ENCODE assay signal across 27 cellular contexts in the genomic region with DNA sequence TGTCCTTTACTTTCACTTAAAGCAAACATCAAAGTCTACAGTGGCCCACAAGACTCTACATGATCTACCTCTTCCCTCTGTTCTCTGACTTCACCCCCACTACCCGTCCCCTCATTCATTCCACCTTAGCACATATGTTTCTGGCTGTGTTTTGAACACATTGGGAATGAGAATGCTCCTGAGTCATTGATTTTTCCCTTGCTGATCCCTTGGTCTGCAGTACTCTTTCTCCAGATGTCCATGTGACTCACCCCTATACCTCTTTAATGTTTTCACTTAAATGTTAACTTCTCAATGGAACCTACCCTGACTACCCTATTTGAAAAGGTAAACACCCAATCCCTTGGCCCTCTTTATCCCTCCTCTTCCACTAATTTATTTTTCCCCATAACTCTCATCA. TPM values are rescaled to one million over a fixed set of nuclear protein-coding genes. Genes with fewer than 3 reads are reported as not detected.
DNase-seq lines count a peak whose midpoint lies in the region; ATAC-seq and TF ChIP-seq lines count a peak whose summit lies in the region.
"Had no signal": no experiment of that assay in that cellular context is flagged by ENCODE, and none has a peak within 500 bp of the region (broad histone marks: within the 10 kb centered on the region; RNA-seq: fewer than 3 reads in every experiment).

No MANE protein-coding gene starts in this region.

- H3K4me1 ChIP-seq in ascending aorta: peaks cover 6 to 26% of the 10 kb centered on the region in 2 donors
- peaks cover 9% of the 10 kb centered on the region for H3K4me1 ChIP-seq in foreskin keratinocyte
- H3K4me1 ChIP-seq in adrenal gland (replicated peaks in 1 of 2): no peaks in the 10 kb centered on the region
- H3K4me1 ChIP-seq: left ventricle myocardium inferior, parathyroid adenoma, right lobe of liver, upper lobe of right lung had no signal

- H3K27me3 ChIP-seq in ascending aorta (no peaks in the 10 kb centered on the region), foreskin keratinocyte (no peaks in the 10 kb centered on the region), H7 (ENCODE audit: control insufficient read depth, insufficient read depth, low read length) (no peaks in the 10 kb centered on the region), adrenal gland (no peaks in the 10 kb centered on the region)
- H3K27me3 ChIP-seq: right lobe of liver, upper lobe of right lung had no signal

- TF ChIP-seq CTCF in HFF-Myc (IDR thresholded peaks at IDR 0.05; ENCODE audit: low read depth, low read length, missing control alignments) (no peak), ascending aorta (IDR thresholded peaks at IDR 0.05) (no peak), foreskin keratinocyte (conservative IDR thresholded peaks at IDR 0.05) (no peak), adrenal gland (IDR thresholded peaks at IDR 0.05) (no peak)

- H3K36me3 ChIP-seq in ascending aorta (no peaks in the 10 kb centered on the region), H7 (replicated peaks; ENCODE audit: control insufficient read depth, insufficient read depth, low read length) (no peaks in the 10 kb centered on the region), adrenal gland (replicated peaks in 1 of 2) (no peaks in the 10 kb centered on the region)
- H3K36me3 ChIP-seq: left ventricle myocardium inferior, right lobe of liver, upper lobe of right lung had no signal

- 80 to 91% (median 85%) methylated on average over 1 of the region's 1 CpG for WGBS in adrenal gland, 4 donors

- H3K4me3 ChIP-seq in HFF-Myc (replicated peaks; ENCODE audit: low read depth, low read length) (no peak overlapping the region), ascending aorta (no peak overlapping the region), H7 (ENCODE audit: insufficient read depth, low read depth, low read length) (no peak overlapping the region), adrenal gland (no peak overlapping the region)
- H3K4me3 ChIP-seq: left ventricle myocardium inferior, right lobe of liver, upper lobe of right lung had no signal

- peak; percentile 32 for DNase-seq in AG08395 (ENCODE audit: low spot score)
- peak; percentile 56 for DNase-seq in HFF-Myc (ENCODE audit: extremely low read depth, low read depth)
- DNase-seq in ascending aorta (ENCODE audit: low spot score in 2 of 2): no peak
- DNase-seq in foreskin keratinocyte: peak; percentile 75 to 90
- no peak for DNase-seq in islet precursor cell
- DNase-seq in H7: no peak
- no peak for DNase-seq in adrenal gland
- DNase-seq: activated CD4-positive, alpha-beta memory T cell treated with anti-CD3 and anti-CD28 coated beads, Interleukin-2, amount 10 ng/mL, durations not matched to agents 7 days and 5 days; activated naive CD4-positive, alpha-beta T cell treated with Interleukin-2 at 50 U/mL for 16 hours; aorta; cerebellar nuclear complex; erythroblast; GDM1; left ventricle myocardium inferior; midbrain; NCI-H1694; NCI-H2171 treated with DMSO at 0.1 percent for 48 hours; NCI-H526 treated with DMSO at 0.1 percent for 48 hours; right lobe of liver; stimulated activated CD4-positive, alpha-beta T cell treated with anti-CD3 and anti-CD28 coated beads, Interleukin-15, amount 100 ng/mL, for 24 hours; SW 1271; upper lobe of right lung had no signal

- H3K27ac ChIP-seq in ascending aorta (peak overlapping the region; percentile 83 to 85), foreskin keratinocyte (no peak overlapping the region), adrenal gland (no peak overlapping the region)
- H3K27ac ChIP-seq: KMS-11, left ventricle myocardium inferior, parathyroid adenoma, right lobe of liver, upper lobe of right lung had no signal

- TF ChIP-seq POLR2A in adrenal gland (IDR thresholded peaks at IDR 0.05): no peak

- intact Hi-C loops in ascending aorta (cut with DNase I): loop anchor here (10.0 kb wide), 1 partner anchor 52 kb away; no protein-coding TSS in a partner anchor
- intact Hi-C loops in adrenal gland (cut with DNase I): no loop called here

- H3K9me3 ChIP-seq in ascending aorta (no peaks in the 10 kb centered on the region), adrenal gland (replicated peaks in 1 of 3) (no peaks in the 10 kb centered on the region)
- H3K9me3 ChIP-seq: right lobe of liver, upper lobe of right lung had no signal

- ATAC-seq in foreskin keratinocyte (peak; percentile 98), GM18520 (IDR thresholded peaks at IDR 0.05; ENCODE audit: unreplicated experiment) (no peak)
- ATAC-seq: activated CD4-positive, CD25-positive, alpha-beta regulatory T cell treated with anti-CD3 and anti-CD28 coated beads, Interleukin-2, amount 50 U/mL, for 24 hours; right lobe of liver; upper lobe of right lung had no signal

RNA-seq across cellular contexts. Expression of a gene that starts 30.7 kb away (rescaled TPM):
- total RNA-seq in ascending aorta: 42.5 TPM
- total RNA-seq in foreskin keratinocyte: not detected in 2 replicates
- polyA plus RNA-seq in foreskin keratinocyte: not detected in 2 replicates
- 0.15 and 1.5 TPM in 2 replicates for total RNA-seq in H7 (2014; rRNA removed; shearing (Covaris generic))
- 1 to 10 TPM in 5 of 8 donors, under 1 TPM in 3; 0.30 to 1.9 (median 1.3) TPM for total RNA-seq in adrenal gland
- polyA plus RNA-seq in adrenal gland: 1 to 10 TPM; 1.9 to 2.5 (median 2.2) TPM
- total RNA-seq: activated CD4-positive, alpha-beta memory T cell treated with anti-CD3 and anti-CD28 coated beads, Interleukin-2, amount 10 ng/mL, durations not matched to agents 7 days and 5 days; glomerular endothelial cell had no signal

Comparison
In these comparisons a context has a peak if more than half of its experiments do, and no peak if none do; other contexts are left out.
1. DNase-seq: peak in AG08395 (single experiment), HFF-Myc (single experiment) and foreskin keratinocyte (2 of 2); none in ascending aorta (0 of 2), islet precursor cell (single experiment), H7 (single experiment) and adrenal gland (0 of 7).
2. H3K27ac ChIP-seq: peak in ascending aorta (2 of 2); none in foreskin keratinocyte (single experiment) and adrenal gland (0 of 5).
3. RNA of a gene that starts 30.7 kb away (total RNA-seq): 42.5 TPM in ascending aorta (single experiment); 0.15 to 1.5 TPM in H7, 0.30 to 1.9 TPM in adrenal gland and not detected in foreskin keratinocyte; every median in the first group is over 10 times any median in the second.